Comparison of ENCODE assay signal across 27 cellular contexts in the genomic region with DNA sequence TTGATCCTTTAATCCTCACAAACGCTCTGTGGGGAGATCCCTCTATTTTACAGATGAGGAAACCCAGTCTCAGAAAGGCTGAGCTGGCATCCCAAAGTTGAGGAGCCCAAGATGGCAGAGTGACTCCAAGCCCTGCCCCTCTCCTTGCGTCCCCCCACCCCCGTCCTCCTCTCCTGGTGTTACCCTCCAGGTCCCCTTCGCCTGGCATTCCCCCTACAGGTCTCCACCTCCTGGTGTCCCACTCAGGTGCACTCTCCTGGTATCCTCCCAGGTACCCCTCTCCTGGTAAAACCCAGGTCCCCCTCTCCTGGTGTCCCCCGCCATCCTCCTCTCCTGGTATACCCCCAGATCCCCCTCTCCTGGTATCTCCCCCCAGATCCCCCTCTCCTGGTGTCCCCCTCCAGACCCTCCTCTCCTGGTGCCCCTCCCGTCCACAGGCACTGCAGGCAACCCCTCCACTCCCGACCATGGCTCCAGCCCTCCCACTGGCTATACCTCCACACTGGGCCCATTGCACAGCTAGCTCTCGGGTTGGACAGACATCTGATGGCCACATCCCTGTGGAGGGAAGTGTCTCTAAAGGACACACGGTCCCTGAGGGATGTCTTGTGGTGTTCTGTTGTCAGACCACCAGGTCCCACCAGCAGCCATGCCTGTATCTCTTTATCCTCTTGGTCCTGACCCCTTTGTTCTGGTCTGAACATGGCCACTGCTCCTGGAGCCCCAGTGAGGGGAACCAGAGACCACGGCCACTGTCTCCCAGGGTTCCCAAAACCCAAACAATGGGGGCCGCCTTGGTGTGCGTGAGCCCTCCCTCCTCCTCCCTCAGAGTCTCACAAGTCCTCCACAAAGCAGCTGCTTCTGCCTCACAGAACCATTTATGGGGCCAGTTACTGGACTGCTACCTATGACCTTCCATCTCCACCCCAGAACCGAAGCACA. TPM values are rescaled to one million over a fixed set of nuclear protein-coding genes. Genes with fewer than 3 reads are reported as not detected.
A peak's percentile ranks its signal among the peaks of the same experiment; 100 is the strongest.
DNase-seq lines count a peak whose midpoint lies in the region; ATAC-seq and TF ChIP-seq lines count a peak whose summit lies in the region.
"Had no signal": no experiment of that assay in that cellular context is flagged by ENCODE, and none has a peak within 500 bp of the region (broad histone marks: within the 10 kb centered on the region; RNA-seq: fewer than 3 reads in every experiment).

No MANE protein-coding gene starts in this region.

- no peak overlapping the region for H2BK5ac ChIP-seq in neuronal stem cell (ENCODE audit: low read length)

- H3K27me3 ChIP-seq in CD4-positive, alpha-beta T cell (ENCODE audit: control insufficient read depth, insufficient read depth, low read length) = no peaks in the 10 kb centered on the region
- H3K27me3 ChIP-seq in neuronal stem cell (ENCODE audit: control insufficient read depth in 3 of 3, insufficient read depth in 3 of 3, low read depth in 1 of 3, low read length in 3 of 3) (no peaks in the 10 kb centered on the region), GM23248 (replicated peaks; ENCODE audit: insufficient read depth) (no peaks in the 10 kb centered on the region)
- H3K27me3 ChIP-seq: testis had no signal

- intact Hi-C loops in CD4-positive, alpha-beta T cell (cut with DNase I, micrococcal nuclease) = no loop called here

- H3K4me3 ChIP-seq in neuronal stem cell (ENCODE audit: low read length in 2 of 2) = no peak overlapping the region
- H3K4me3 ChIP-seq in GM23248 = no peak overlapping the region
- H3K4me3 ChIP-seq: HAP-1, smooth muscle cell, testis had no signal

- peaks cover 3% of the 10 kb centered on the region for H3K9me3 Mint-ChIP-seq in CD4-positive, alpha-beta T cell
- no peaks in the 10 kb centered on the region for H3K9me3 Mint-ChIP-seq in HFFc6
- H3K9me3 Mint-ChIP-seq: dendritic cell treated with granulocyte-macrophage colony-stimulating factor and Interleukin-4, amounts not matched to agents 40 ng/mL and 50 ng/mL, for 4 days; WTC11 had no signal

- H3K4me2 ChIP-seq in neuronal stem cell (ENCODE audit: insufficient read depth, low read length, poor library complexity, severe bottlenecking) = no peak overlapping the region
- no peak overlapping the region for H3K4me2 ChIP-seq in GM23248 (ENCODE audit: unreplicated experiment)
- H3K4me2 ChIP-seq: smooth muscle cell had no signal

- H2BK120ac ChIP-seq in neuronal stem cell (ENCODE audit: low read depth, low read length) = peak overlapping the region; percentile 37

- H3K79me2 ChIP-seq in GM23248 (ENCODE audit: insufficient read depth) = no peaks in the 10 kb centered on the region

- no peak overlapping the region for H3K4me3 Mint-ChIP-seq in CD4-positive, alpha-beta T cell
- H3K4me3 Mint-ChIP-seq in HFFc6 = no peak overlapping the region
- H3K4me3 Mint-ChIP-seq: CD14-positive monocyte; dendritic cell treated with granulocyte-macrophage colony-stimulating factor and Interleukin-4, amounts not matched to agents 40 ng/mL and 50 ng/mL, for 4 days; WTC11 had no signal

- peak overlapping the region; percentile 99 for H3K27ac Mint-ChIP-seq in CD4-positive, alpha-beta T cell
- H3K27ac Mint-ChIP-seq in HFFc6 = peak overlapping the region; percentile 30
- H3K27ac Mint-ChIP-seq: CD14-positive monocyte; dendritic cell treated with granulocyte-macrophage colony-stimulating factor and Interleukin-4, amounts not matched to agents 40 ng/mL and 50 ng/mL, for 4 days; WTC11 had no signal

- H3K18ac ChIP-seq in neuronal stem cell (ENCODE audit: low read length) = peak overlapping the region; percentile 48

- no peaks in the 10 kb centered on the region for H3K9me3 ChIP-seq in CD4-positive, alpha-beta T cell (ENCODE audit: control insufficient read depth, low read length)
- H3K9me3 ChIP-seq in neuronal stem cell (replicated peaks in 1 of 2; ENCODE audit: control insufficient read depth in 2 of 2, insufficient read depth in 1 of 2, low read depth in 1 of 2, low read length in 2 of 2) (no peaks in the 10 kb centered on the region), GM23248 (ENCODE audit: low read depth) (no peaks in the 10 kb centered on the region)
- H3K9me3 ChIP-seq: HAP-1, testis had no signal

- POLR2A ChIA-PET in CD4-positive, alpha-beta T cell (lab: Charles Lee) = interaction anchor here (0.7 kb wide), 1 partner anchor 9 kb away, joined by 3 read pairs; no protein-coding TSS in a partner anchor

- no peak overlapping the region for H2BK15ac ChIP-seq in neuronal stem cell (ENCODE audit: low read length)

- peaks cover 4% of the 10 kb centered on the region for H3K36me3 Mint-ChIP-seq in CD4-positive, alpha-beta T cell (ENCODE audit: low read depth)
- H3K36me3 Mint-ChIP-seq in HFFc6 (ENCODE audit: low read depth) = no peaks in the 10 kb centered on the region
- H3K36me3 Mint-ChIP-seq: CD14-positive monocyte, WTC11 had no signal

- peaks cover 39% of the 10 kb centered on the region for H3F3A ChIP-seq in GM23248 (ENCODE audit: insufficient read depth)

- peak overlapping the region; percentile 78 for H3K23ac ChIP-seq in neuronal stem cell (ENCODE audit: low read depth, low read length, poor library complexity)

- H3K27ac ChIP-seq in CD4-positive, alpha-beta T cell (ENCODE audit: low read depth, low read length) = no peak overlapping the region
- H3K27ac ChIP-seq in neuronal stem cell (replicated peaks; ENCODE audit: low read length) (no peak overlapping the region), GM23248 (no peak overlapping the region)
- H3K27ac ChIP-seq: HL-60, testis had no signal

- DNase-seq in CD4-positive, alpha-beta T cell = peak in 1 of 10 experiments; percentile 22
- no peak for DNase-seq in HFFc6
- peak; percentile 45 for DNase-seq in islet precursor cell
- DNase-seq in neuronal stem cell (ENCODE audit: low spot score) = no peak
- no peak for DNase-seq in NCI-H2029 (lab: John Stamatoyannopoulos, UW)
- DNase-seq in GM23248 = no peak
- DNase-seq in NCI-H2227 treated with DMSO at 0.1 percent for 48 hours (lab: John Stamatoyannopoulos, UW) = no peak
- no peak for DNase-seq in SHP77 (lab: John Stamatoyannopoulos, UW)
- DNase-seq: activated T-cell treated with anti-CD3 and anti-CD28 coated beads, Interleukin-2, amount 50 U/mL, for 1 hour; amniotic stem cell; NCI-H1105; NCI-H2081; NCI-H345; NCI-H774; retina; T1000; testis had no signal

- H3K79me1 ChIP-seq in neuronal stem cell (ENCODE audit: low read depth, low read length) = no peaks in the 10 kb centered on the region

- H3K27me3 Mint-ChIP-seq in CD4-positive, alpha-beta T cell = no peaks in the 10 kb centered on the region
- peaks cover 3% of the 10 kb centered on the region for H3K27me3 Mint-ChIP-seq in HFFc6 (ENCODE audit: insufficient read depth)

- no peak overlapping the region for H2AFZ ChIP-seq in neuronal stem cell (ENCODE audit: low read length)
- no peak overlapping the region for H2AFZ ChIP-seq in GM23248

- no peak overlapping the region for H4K8ac ChIP-seq in neuronal stem cell (ENCODE audit: low read depth, low read length)

- no CpG with 5 or more reads among the region's 13 CpGs for WGBS in neuronal stem cell (ENCODE audit: extremely low coverage in 2 of 2, insufficient read length in 2 of 2, insufficient replicate concordance in 1 of 2), 2 donors
- 91 to 93% methylated on average over 8 to 13 of the region's 13 CpGs for WGBS in GM23248 (ENCODE audit: low coverage in 1 of 2, low lambda C conversion rate in 2 of 2, missing lambda C conversion rate in 2 of 2), 2 experiments

- no peaks in the 10 kb centered on the region for H4K20me1 ChIP-seq in GM23248 (ENCODE audit: insufficient read depth)

- peaks cover 4 to 9% of the 10 kb centered on the region in 2 donors for H3K4me1 ChIP-seq in neuronal stem cell (ENCODE audit: control insufficient read depth in 2 of 2, insufficient read depth in 1 of 2, low read depth in 1 of 2, low read length in 2 of 2)
- H3K4me1 ChIP-seq in GM23248 (ENCODE audit: insufficient read depth) = peaks cover 62% of the 10 kb centered on the region
- H3K4me1 ChIP-seq: HAP-1 had no signal

- ATAC-seq in CD4-positive, alpha-beta T cell (ENCODE audit: poor library complexity) = no peak
- ATAC-seq: WTC11 had no signal

- no peak overlapping the region for H3K14ac ChIP-seq in neuronal stem cell (ENCODE audit: low read length)

- H3K36me3 ChIP-seq in neuronal stem cell (replicated peaks in 1 of 2; ENCODE audit: control insufficient read depth in 2 of 2, insufficient read depth in 2 of 2, low read length in 2 of 2) = no peaks in the 10 kb centered on the region
- H3K36me3 ChIP-seq in GM23248 (ENCODE audit: low read depth) = no peaks in the 10 kb centered on the region
- H3K36me3 ChIP-seq: HAP-1 had no signal

- H4K91ac ChIP-seq in neuronal stem cell (ENCODE audit: low read depth, low read length, poor library complexity) = no peak overlapping the region

- no peak for TF ChIP-seq CTCF in CD4-positive, alpha-beta T cell (IDR thresholded peaks at IDR 0.05)
- no peak for TF ChIP-seq CTCF in HFFc6 (IDR thresholded peaks at IDR 0.05)

- no peaks in the 10 kb centered on the region for H3K9me2 ChIP-seq in GM23248 (ENCODE audit: insufficient read depth)

- CTCF ChIA-PET in CD4-positive, alpha-beta T cell (lab: Charles Lee) = no interaction called here

- no peak overlapping the region for H2BK12ac ChIP-seq in neuronal stem cell (ENCODE audit: low read length)

- H3K9ac ChIP-seq in neuronal stem cell (ENCODE audit: low read depth, low read length, poor library complexity) (no peak overlapping the region), GM23248 (no peak overlapping the region)

- H3K4me1 Mint-ChIP-seq in CD4-positive, alpha-beta T cell (ENCODE audit: low read depth) = peaks cover 50% of the 10 kb centered on the region
- H3K4me1 Mint-ChIP-seq in HFFc6 (ENCODE audit: low read depth) = peaks cover 72% of the 10 kb centered on the region

- H3K4ac ChIP-seq in neuronal stem cell (ENCODE audit: low read length) = no peak overlapping the region

- in situ Hi-C loops in GM23248 (cut with MboI) = no loop called here

- peak overlapping the region; percentile 86 for H2AK5ac ChIP-seq in neuronal stem cell (ENCODE audit: low read depth, low read length)

RNA-seq across cellular contexts. Expression of gene CALML3, which starts 37.2 kb away (rescaled TPM):
- not detected for total RNA-seq in CD4-positive, alpha-beta T cell
- total RNA-seq in HFFc6 (2021; fragmentation: NEBNext Ultra II Directional; extraction: Animal tissue kit (Norgen Biotek cat#: 25700)) = not detected
- not detected for polyA plus RNA-seq in neuronal stem cell (2013, experiment 1 of 2)
- not detected for polyA plus RNA-seq in neuronal stem cell (2013, experiment 2 of 2)
- total RNA-seq in GM23248 (2014; rRNA removed; shearing (Covaris generic)) = not detected in 2 replicates
- polyA plus RNA-seq in GM23248 (2016; fragmentation: Nextera tagmentation; extraction: Ambion mirVana) = not detected in 2 replicates
- total RNA-seq: Daoy, fibroblast of lung, myocyte, osteocyte, WTC11 had no signal
- polyA plus RNA-seq: CD14-positive monocyte, fibroblast of lung, smooth muscle cell had no signal
